In the genomic region with DNA sequence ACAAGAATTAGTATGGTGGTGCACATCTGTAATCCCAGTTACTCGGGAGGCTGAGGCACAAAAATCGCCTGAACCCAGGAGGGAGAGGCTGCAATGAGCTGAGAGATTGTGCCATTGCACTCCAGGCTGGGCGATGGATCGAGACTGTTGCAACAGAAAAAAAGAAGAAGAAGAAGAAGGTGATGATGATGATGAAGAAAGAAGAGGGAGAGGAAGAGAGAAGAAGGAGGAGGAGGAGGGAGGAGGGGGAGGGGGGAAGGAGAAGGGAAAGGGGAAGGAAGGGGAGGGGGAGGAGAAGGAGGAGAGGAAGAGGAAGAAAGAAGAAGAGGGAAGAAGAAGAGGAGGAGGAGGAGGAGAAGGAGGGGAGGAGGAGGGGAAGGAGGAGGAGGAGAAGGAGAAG, we compare ENCODE assay signal across 24 cellular contexts. TPM values are rescaled to one million over a fixed set of nuclear protein-coding genes. Genes with fewer than 3 reads are reported as not detected.
A peak's percentile ranks its signal among the peaks of the same experiment; 100 is the strongest.
DNase-seq lines count a peak whose midpoint lies in the region; ATAC-seq and TF ChIP-seq lines count a peak whose summit lies in the region.
"Had no signal": no experiment of that assay in that cellular context is flagged by ENCODE, and none has a peak within 500 bp of the region (broad histone marks: within the 10 kb centered on the region; RNA-seq: fewer than 3 reads in every experiment).

No MANE protein-coding gene starts in this region.

- no peaks in the 10 kb centered on the region for H3K36me3 Mint-ChIP-seq in activated CD4-positive, alpha-beta T cell treated with anti-CD3 and anti-CD28 coated beads, Interleukin-2, amount 10 ng/mL, durations not matched to agents 7 days and 5 days (ENCODE audit: low read depth)
- no peaks in the 10 kb centered on the region for H3K36me3 Mint-ChIP-seq in activated CD4-positive, alpha-beta T cell treated with anti-CD3 and anti-CD28 coated beads, Interleukin-2, amount 10 ng/mL, durations not matched to agents 24 days and 14 days (ENCODE audit: low read depth)
- H3K36me3 Mint-ChIP-seq in type B pancreatic cell, result no peaks in the 10 kb centered on the region
- H3K36me3 Mint-ChIP-seq: CD4-positive, alpha-beta memory T cell had no signal

- peaks cover 11% of the 10 kb centered on the region for H3K4me1 Mint-ChIP-seq in activated CD4-positive, alpha-beta T cell treated with anti-CD3 and anti-CD28 coated beads, Interleukin-2, amount 10 ng/mL, durations not matched to agents 7 days and 5 days
- H3K4me1 Mint-ChIP-seq in activated CD4-positive, alpha-beta T cell treated with anti-CD3 and anti-CD28 coated beads, Interleukin-2, amount 10 ng/mL, durations not matched to agents 24 days and 14 days, result peaks cover 6% of the 10 kb centered on the region
- H3K4me1 Mint-ChIP-seq in type B pancreatic cell (ENCODE audit: unreplicated experiment), result no peaks in the 10 kb centered on the region
- H3K4me1 Mint-ChIP-seq: GM23338 had no signal

- H3K27me3 Mint-ChIP-seq in activated CD4-positive, alpha-beta T cell treated with anti-CD3 and anti-CD28 coated beads, Interleukin-2, amount 10 ng/mL, durations not matched to agents 7 days and 5 days, result peaks cover 6% of the 10 kb centered on the region
- H3K27me3 Mint-ChIP-seq in activated CD4-positive, alpha-beta T cell treated with anti-CD3 and anti-CD28 coated beads, Interleukin-2, amount 10 ng/mL, durations not matched to agents 24 days and 14 days, result peaks cover 12% of the 10 kb centered on the region
- H3K27me3 Mint-ChIP-seq in type B pancreatic cell, result no peaks in the 10 kb centered on the region
- H3K27me3 Mint-ChIP-seq: CD4-positive, alpha-beta memory T cell had no signal

- H3K4me3 Mint-ChIP-seq in activated CD4-positive, alpha-beta T cell treated with anti-CD3 and anti-CD28 coated beads, Interleukin-2, amount 10 ng/mL, durations not matched to agents 7 days and 5 days, result no peak overlapping the region
- H3K4me3 Mint-ChIP-seq in activated CD4-positive, alpha-beta T cell treated with anti-CD3 and anti-CD28 coated beads, Interleukin-2, amount 10 ng/mL, durations not matched to agents 24 days and 14 days, result no peak overlapping the region
- H3K4me3 Mint-ChIP-seq in type B pancreatic cell, result no peak overlapping the region
- H3K4me3 Mint-ChIP-seq: CD4-positive, alpha-beta memory T cell; GM23338 had no signal

- H3K27ac Mint-ChIP-seq in activated CD4-positive, alpha-beta T cell treated with anti-CD3 and anti-CD28 coated beads, Interleukin-2, amount 10 ng/mL, durations not matched to agents 7 days and 5 days, result peak overlapping the region; percentile 50
- H3K27ac Mint-ChIP-seq in activated CD4-positive, alpha-beta T cell treated with anti-CD3 and anti-CD28 coated beads, Interleukin-2, amount 10 ng/mL, durations not matched to agents 24 days and 14 days, result no peak overlapping the region
- no peak overlapping the region for H3K27ac Mint-ChIP-seq in type B pancreatic cell
- H3K27ac Mint-ChIP-seq: GM23338 had no signal

- POLR2A ChIA-PET in activated CD4-positive, alpha-beta T cell treated with anti-CD3 and anti-CD28 coated beads, Interleukin-2, amount 10 ng/mL, durations not matched to agents 7 days and 5 days (lab: Charles Lee), result no interaction called here

- H3K27ac ChIP-seq in VCaP, result peak overlapping the region; percentile 87; the same call in 1 of the 2 replicates
- H3K27ac ChIP-seq: BLaER1, PC-9 had no signal

- DNase-seq in activated CD4-positive, alpha-beta T cell treated with anti-CD3 and anti-CD28 coated beads, Interleukin-2, amount 10 ng/mL, durations not matched to agents 7 days and 5 days, result no peak
- DNase-seq in activated CD4-positive, alpha-beta T cell treated with anti-CD3 and anti-CD28 coated beads, Interleukin-2, amount 10 ng/mL, durations not matched to agents 24 days and 14 days, result no peak
- DNase-seq in MV-4-11 (lab: John Stamatoyannopoulos, UW) (peak; percentile 67), type B pancreatic cell (ENCODE audit: extremely low spot score, unreplicated experiment) (no peak), HCEC 1CT (no peak), NCI-H1092 (lab: John Stamatoyannopoulos, UW) (no peak)
- DNase-seq: CD4-positive, alpha-beta memory T cell; COR-L47; DMS53; Karpas-422; NCI-H1417 treated with DMSO at 0.1 percent for 48 hours; NCI-H1694 treated with DMSO at 0.1 percent for 48 hours; NCI-H2081 treated with DMSO at 0.1 percent for 48 hours; NCI-H2171; NCI-H226; NCI-H510A; NCI-H69; PC-9 had no signal

- intact Hi-C loops in activated CD4-positive, alpha-beta T cell treated with anti-CD3 and anti-CD28 coated beads, Interleukin-2, amount 10 ng/mL, durations not matched to agents 24 days and 14 days (cut with micrococcal nuclease), result no loop called here

- no peaks in the 10 kb centered on the region for H3K9me3 Mint-ChIP-seq in activated CD4-positive, alpha-beta T cell treated with anti-CD3 and anti-CD28 coated beads, Interleukin-2, amount 10 ng/mL, durations not matched to agents 7 days and 5 days
- no peaks in the 10 kb centered on the region for H3K9me3 Mint-ChIP-seq in activated CD4-positive, alpha-beta T cell treated with anti-CD3 and anti-CD28 coated beads, Interleukin-2, amount 10 ng/mL, durations not matched to agents 24 days and 14 days
- no peaks in the 10 kb centered on the region for H3K9me3 Mint-ChIP-seq in type B pancreatic cell
- H3K9me3 Mint-ChIP-seq: CD4-positive, alpha-beta memory T cell; GM23338 had no signal

- CTCF ChIA-PET in activated CD4-positive, alpha-beta T cell treated with anti-CD3 and anti-CD28 coated beads, Interleukin-2, amount 10 ng/mL, durations not matched to agents 7 days and 5 days (lab: Charles Lee), result interaction anchor here (0.6 kb wide), 1 partner anchor 12 kb away, joined by 4 read pairs; no protein-coding TSS in a partner anchor

- no peak for ATAC-seq in HG02763 (IDR thresholded peaks at IDR 0.05; ENCODE audit: unreplicated experiment)
- ATAC-seq: GM23338, Right ventricle myocardium inferior had no signal

- TF ChIP-seq CTCF in VCaP (conservative IDR thresholded peaks at IDR 0.05), result no peak
- no peak for TF ChIP-seq CTCF in type B pancreatic cell (conservative IDR thresholded peaks at IDR 0.05)

RNA-seq across cellular contexts. Expression of gene ZNF710, which starts 33.2 kb away (rescaled TPM):
- total RNA-seq in activated CD4-positive, alpha-beta T cell treated with anti-CD3 and anti-CD28 coated beads, Interleukin-2, amount 10 ng/mL, durations not matched to agents 7 days and 5 days, result 10 to 100 TPM; 24.4 to 26.6 TPM
- total RNA-seq in activated CD4-positive, alpha-beta T cell treated with anti-CD3 and anti-CD28 coated beads, Interleukin-2, amount 10 ng/mL, durations not matched to agents 24 days and 14 days, result 28.3 and 29.3 TPM in 2 replicates
- total RNA-seq in type B pancreatic cell (ENCODE audit: low replicate concordance), result 34.7 and 47.2 TPM in 2 replicates

RNA-seq across cellular contexts. Expression of gene ARPIN, which starts 55.1 kb away (rescaled TPM):
- total RNA-seq in activated CD4-positive, alpha-beta T cell treated with anti-CD3 and anti-CD28 coated beads, Interleukin-2, amount 10 ng/mL, durations not matched to agents 7 days and 5 days, result not detected
- total RNA-seq in activated CD4-positive, alpha-beta T cell treated with anti-CD3 and anti-CD28 coated beads, Interleukin-2, amount 10 ng/mL, durations not matched to agents 24 days and 14 days, result not detected in 2 replicates
- total RNA-seq in type B pancreatic cell (ENCODE audit: low replicate concordance), result 14.9 and 22.7 TPM in 2 replicates
- total RNA-seq: T-helper 1 cell treated with Interleukin-12 subunit alpha and Interleukin-12 subunit beta and Interleukin-4 antibody, amounts not matched to agents 30 ng/mL and 1 ng/mL, for 36 hours had no signal

Comparison
In these comparisons a context has a peak if more than half of its experiments do, and no peak if none do; other contexts are left out.
1. RNA of gene ARPIN, which starts 55.1 kb away (total RNA-seq): 14.9 to 22.7 TPM in type B pancreatic cell; not detected in activated CD4-positive, alpha-beta T cell treated with anti-CD3 and anti-CD28 coated beads, Interleukin-2, amount 10 ng/mL, durations not matched to agents 24 days and 14 days and not detected in activated CD4-positive, alpha-beta T cell treated with anti-CD3 and anti-CD28 coated beads, Interleukin-2, amount 10 ng/mL, durations not matched to agents 7 days and 5 days; every median in the first group is over 10 times any median in the second.